Comparison of ENCODE assay signal across 18 cellular contexts in genomic region chr5:10856071-10856470, GRCh38.
DNase-seq lines count a peak whose midpoint lies in the region; ATAC-seq and TF ChIP-seq lines count a peak whose summit lies in the region.
"Had no signal": no experiment of that assay in that cellular context is flagged by ENCODE, and none has a peak within 500 bp of the region (broad histone marks: within the 10 kb centered on the region; RNA-seq: fewer than 3 reads in every experiment).

No MANE protein-coding gene starts in this region.

- TF ChIP-seq CTCF in esophagus muscularis mucosa (IDR thresholded peaks at IDR 0.05) (no peak), neural progenitor cell (IDR thresholded peaks at IDR 0.05) (no peak), RWPE1 (conservative IDR thresholded peaks at IDR 0.05; ENCODE audit: low read depth) (no peak)

- peaks cover 0 to 21% (median 1%) of the 10 kb centered on the region in 4 donors for H3K27me3 ChIP-seq in esophagus muscularis mucosa
- peaks cover 94% of the 10 kb centered on the region for H3K27me3 ChIP-seq in neural progenitor cell

- H3K9ac ChIP-seq in neural progenitor cell, result no peak overlapping the region

- no peaks in the 10 kb centered on the region for H3K79me2 ChIP-seq in neural progenitor cell (ENCODE audit: low read depth)

- CTCF ChIA-PET in RWPE1 (lab: Yijun Ruan, JAX), result no interaction called here

- peak; percentile 31 for DNase-seq in ELF-1 (ENCODE audit: low read depth, low spot score)
- DNase-seq in T-helper 17 cell, result no peak
- DNase-seq in esophagus muscularis mucosa (ENCODE audit: extremely low spot score), result peak; percentile 80
- DNase-seq in neural progenitor cell (ENCODE audit: low spot score), result peak; percentile 33
- no peak for DNase-seq in RWPE1 (ENCODE audit: low spot score)
- DNase-seq in C1 segment of cervical spinal cord (lab: John Stamatoyannopoulos, UW), result no peak
- DNase-seq: BE2C; CD8-positive, alpha-beta T cell; H7; KBM-7; NCI-H1105 treated with DMSO at 0.1 percent for 48 hours; NCI-H1694 treated with DMSO at 0.1 percent for 48 hours; NCI-H2107; NCI-H510A; NCI-H748 treated with DMSO at 0.1 percent for 48 hours; SHP77 treated with DMSO at 0.1 percent for 48 hours had no signal

- H2AFZ ChIP-seq in neural progenitor cell (replicated peaks), result no peak overlapping the region

- WGBS in esophagus muscularis mucosa, result 98% methylated on average over 5 of the region's 5 CpGs

- intact Hi-C loops in esophagus muscularis mucosa (cut with DNase I), result no loop called here

- H3K4me2 ChIP-seq in neural progenitor cell, result peak overlapping the region; percentile 64

- H3K27ac Mint-ChIP-seq in T-helper 17 cell (peak overlapping the region; percentile 2), neural progenitor cell (peak overlapping the region; percentile 83)
- H3K27ac Mint-ChIP-seq: CD8-positive, alpha-beta T cell had no signal

- peaks cover 22% of the 10 kb centered on the region for H3F3A ChIP-seq in neural progenitor cell (ENCODE audit: low read depth)

- peaks cover 42% of the 10 kb centered on the region for H3K27me3 Mint-ChIP-seq in T-helper 17 cell
- peaks cover 17% of the 10 kb centered on the region for H3K27me3 Mint-ChIP-seq in neural progenitor cell (ENCODE audit: insufficient read depth, low read depth)

- no peak overlapping the region for H3K27ac ChIP-seq in esophagus muscularis mucosa (replicated peaks in 1 of 4)
- H3K27ac ChIP-seq in neural progenitor cell, result no peak overlapping the region
- H3K27ac ChIP-seq in RWPE1, result no peak overlapping the region

- H3K9me3 Mint-ChIP-seq in neural progenitor cell, result peaks cover 4% of the 10 kb centered on the region
- H3K9me3 Mint-ChIP-seq: CD8-positive, alpha-beta T cell had no signal

- H3K4me3 Mint-ChIP-seq in T-helper 17 cell (no peak overlapping the region), neural progenitor cell (peak overlapping the region; percentile 54)
- H3K4me3 Mint-ChIP-seq: CD8-positive, alpha-beta T cell had no signal

- H3K4me3 ChIP-seq in esophagus muscularis mucosa (no peak overlapping the region), neural progenitor cell (no peak overlapping the region)

- H3K36me3 ChIP-seq in esophagus muscularis mucosa (no peaks in the 10 kb centered on the region), neural progenitor cell (no peaks in the 10 kb centered on the region)
- H3K36me3 ChIP-seq: BE2C had no signal

- ATAC-seq in T-helper 17 cell (no peak), HG02840 (IDR thresholded peaks at IDR 0.05; ENCODE audit: low FRiP score, unreplicated experiment) (no peak), HG03457 (IDR thresholded peaks at IDR 0.05; ENCODE audit: unreplicated experiment) (no peak)
- ATAC-seq: CD8-positive, alpha-beta T cell had no signal

- H4K20me1 ChIP-seq in neural progenitor cell (ENCODE audit: low read depth), result peaks cover 18% of the 10 kb centered on the region

- H3K4me1 ChIP-seq in esophagus muscularis mucosa, result peaks cover 11 to 30% (median 18%) of the 10 kb centered on the region in 4 donors
- H3K4me1 ChIP-seq in neural progenitor cell, result peaks cover 38% of the 10 kb centered on the region
- H3K4me1 ChIP-seq: BE2C had no signal

- TF ChIP-seq POLR2A in esophagus muscularis mucosa (IDR thresholded peaks at IDR 0.05; ENCODE audit: low read depth), result no peak

- POLR2A ChIA-PET in RWPE1 (lab: Yijun Ruan, JAX; ENCODE audit: low non-redundant PET), result no interaction called here

- H3K9me3 ChIP-seq in T-helper 17 cell (ENCODE audit: control insufficient read depth, low read length, poor library complexity, severe bottlenecking), result no peaks in the 10 kb centered on the region
- no peaks in the 10 kb centered on the region for H3K9me3 ChIP-seq in esophagus muscularis mucosa
- H3K9me3 ChIP-seq in neural progenitor cell (ENCODE audit: low read depth), result no peaks in the 10 kb centered on the region
- H3K9me3 ChIP-seq: BE2C had no signal

- H3K4me1 Mint-ChIP-seq in T-helper 17 cell (no peaks in the 10 kb centered on the region), neural progenitor cell (peaks cover 56% of the 10 kb centered on the region)

- no peak for TF ChIP-seq EP300 in esophagus muscularis mucosa (IDR thresholded peaks at IDR 0.05)

- no peaks in the 10 kb centered on the region for H3K36me3 Mint-ChIP-seq in T-helper 17 cell (ENCODE audit: low read depth)
- no peaks in the 10 kb centered on the region for H3K36me3 Mint-ChIP-seq in neural progenitor cell
- H3K36me3 Mint-ChIP-seq: CD8-positive, alpha-beta T cell had no signal

Comparison
In these comparisons a context has a peak if more than half of its experiments do, and no peak if none do; other contexts are left out.
1. DNase-seq: peak in ELF-1 (single experiment), esophagus muscularis mucosa (single experiment) and neural progenitor cell (single experiment); none in T-helper 17 cell (0 of 3), RWPE1 (single experiment) and C1 segment of cervical spinal cord (0 of 14).